ENCODE assay signal across 9 cellular contexts in genomic region chr1:48777219-48777895, GRCh38. TPM values are rescaled to one million over a fixed set of nuclear protein-coding genes. Genes with fewer than 3 reads are reported as not detected.
DNase-seq lines count a peak whose midpoint lies in the region; ATAC-seq and TF ChIP-seq lines count a peak whose summit lies in the region.
"Had no signal": no experiment of that assay in that cellular context is flagged by ENCODE, and none has a peak within 500 bp of the region (broad histone marks: within the 10 kb centered on the region; RNA-seq: fewer than 3 reads in every experiment).

No MANE protein-coding gene starts in this region.

- no peaks in the 10 kb centered on the region for H3F3A ChIP-seq in smooth muscle cell (ENCODE audit: low read depth)

- H3K9me3 Mint-ChIP-seq in WTC11, result no peaks in the 10 kb centered on the region

- peaks cover 6% of the 10 kb centered on the region for H3K27me3 Mint-ChIP-seq in WTC11 (ENCODE audit: low read depth)

- no peaks in the 10 kb centered on the region for H4K20me1 ChIP-seq in smooth muscle cell (ENCODE audit: low read depth)

- H3K4me3 ChIP-seq in iPS-18c (ENCODE audit: insufficient read depth, low read depth, low read length) (peak overlapping the region; percentile 93), smooth muscle cell (peak overlapping the region; percentile 93)

- no peaks in the 10 kb centered on the region for H3K79me2 ChIP-seq in smooth muscle cell (ENCODE audit: low read depth)

- WGBS in smooth muscle cell (ENCODE audit: low lambda C conversion rate), result 5% methylated on average over 17 of the region's 17 CpGs

- no peak overlapping the region for H3K9ac ChIP-seq in smooth muscle cell (ENCODE audit: low read depth)

- H3K4me3 Mint-ChIP-seq in WTC11, result peak overlapping the region; percentile 97

- no peaks in the 10 kb centered on the region for H3K9me3 ChIP-seq in iPS-18c (ENCODE audit: control insufficient read depth, insufficient read depth, low read length)
- no peaks in the 10 kb centered on the region for H3K9me3 ChIP-seq in smooth muscle cell (replicated peaks; ENCODE audit: low read depth)

- peak overlapping the region; percentile 97 for H3K4me2 ChIP-seq in smooth muscle cell

- no peaks in the 10 kb centered on the region for H3K36me3 Mint-ChIP-seq in WTC11

- TF ChIP-seq CTCF in WTC11 (IDR thresholded peaks at IDR 0.05) (no peak), smooth muscle cell (IDR thresholded peaks at IDR 0.05; ENCODE audit: borderline replicate concordance, insufficient read depth, poor library complexity, severe bottlenecking) (no peak)

- H3K27ac Mint-ChIP-seq in WTC11, result peak overlapping the region; percentile 33; the same call in 1 of the 2 replicates

- POLR2A ChIA-PET in WTC11 (lab: Charles Lee), result interaction anchor here (1.3 kb wide), 1 partner anchor 205 kb away, joined by 3 read pairs; no protein-coding TSS in a partner anchor

- peaks cover 14% of the 10 kb centered on the region for H3K27me3 ChIP-seq in smooth muscle cell (ENCODE audit: low read depth)

- DNase-seq in DMS 273 (lab: John Stamatoyannopoulos, UW; ENCODE audit: unreplicated experiment) (peak; percentile 16), DMS 273 treated with DMSO at 0.1 percent for 48 hours (lab: John Stamatoyannopoulos, UW) (no peak), WTC11 (ENCODE audit: low spot score) (no peak), smooth muscle cell (lab: John Stamatoyannopoulos, UW; ENCODE audit: unreplicated experiment) (no peak), GM19238 (ENCODE audit: insufficient read length, low spot score) (no peak), kidney tubule cell (ENCODE audit: low spot score) (no peak)

- no peak overlapping the region for H3K27ac ChIP-seq in smooth muscle cell (ENCODE audit: low read depth)
- H3K27ac ChIP-seq: 22Rv1 had no signal

- H3K36me3 ChIP-seq in smooth muscle cell (ENCODE audit: low read depth), result no peaks in the 10 kb centered on the region

- peaks cover 10% of the 10 kb centered on the region for H3K4me1 Mint-ChIP-seq in WTC11

- CTCF ChIA-PET in WTC11 (lab: Charles Lee), result interaction anchor here (0.8 to 2.3 kb wide), 3 partner anchors 40 to 205 kb away, joined by 4 to 6 read pairs (median 5); no protein-coding TSS in a partner anchor

- no peaks in the 10 kb centered on the region for H3K4me1 ChIP-seq in smooth muscle cell (ENCODE audit: low read depth)

- ATAC-seq in WTC11 (peak; percentile 53), GM19328 (IDR thresholded peaks at IDR 0.05; ENCODE audit: unreplicated experiment) (no peak)

- peak overlapping the region; percentile 97 for H2AFZ ChIP-seq in smooth muscle cell (ENCODE audit: low read depth)

TF ChIP-seq in WTC11, 78 proteins besides CTCF, POLR2A, EP300 and RAD21:
- TF ChIP-seq MAX (CRISPR knock-in tag; IDR thresholded peaks at IDR 0.05) (no peak), MYBL2 (CRISPR knock-in tag; IDR thresholded peaks at IDR 0.05) (no peak), CREB1 (CRISPR knock-in tag; IDR thresholded peaks at IDR 0.05) (no peak), ATF2 (CRISPR knock-in tag; IDR thresholded peaks at IDR 0.05; ENCODE audit: borderline replicate concordance, low read depth) (no peak), ERG (CRISPR knock-in tag; IDR thresholded peaks at IDR 0.05) (no peak)

RNA-seq across cellular contexts. Expression of gene BEND5, which starts 0.7 kb away (rescaled TPM):
- total RNA-seq in WTC11 (2021) (4.8 to 5.9 TPM (median 4.9 TPM) in 3 replicates), smooth muscle cell (4.0 and 6.9 TPM in 2 replicates)
- polyA plus RNA-seq in smooth muscle cell, result 7.9 and 10.7 TPM in 2 replicates
